In genomic region chr19:38265213-38265861, GRCh38 we compare ENCODE assay signal across 8 cellular contexts. TPM values are rescaled to one million over a fixed set of nuclear protein-coding genes. Genes with fewer than 3 reads are reported as not detected.
A peak's percentile ranks its signal among the peaks of the same experiment; 100 is the strongest.
DNase-seq lines count a peak whose midpoint lies in the region; ATAC-seq, FAIRE-seq and TF ChIP-seq lines count a peak whose summit lies in the region.

No MANE protein-coding gene starts in this region.

- H3K36me3 Mint-ChIP-seq in astrocyte (ENCODE audit: low read depth, unreplicated experiment): peaks cover 4% of the 10 kb centered on the region

- no peaks in the 10 kb centered on the region for H3K27me3 ChIP-seq in astrocyte (ENCODE audit: insufficient read depth, low read length)
- H3K27me3 ChIP-seq in testis: no peaks in the 10 kb centered on the region

- WGBS in testis, 2 donors: 30 to 38% methylated on average over 14 of the region's 14 CpGs

- H3K79me2 ChIP-seq in astrocyte (ENCODE audit: insufficient read depth, low read length): no peaks in the 10 kb centered on the region

- no peaks in the 10 kb centered on the region for H3K9me3 ChIP-seq in astrocyte (ENCODE audit: insufficient read depth, low read depth, low read length)
- H3K9me3 ChIP-seq in testis: no peaks in the 10 kb centered on the region

- peak overlapping the region; percentile 91 for H3K4me2 ChIP-seq in astrocyte (ENCODE audit: low read length)

- no peak for FAIRE-seq in astrocyte (lab: Jason Lieb, UNC)

- ATAC-seq in left colon (peak; percentile 36), HG03442 (IDR thresholded peaks at IDR 0.05; ENCODE audit: unreplicated experiment) (no peak)

- H3K4me3 Mint-ChIP-seq in astrocyte (ENCODE audit: unreplicated experiment): peak overlapping the region; percentile 94

- DNase-seq in stimulated activated CD4-positive, alpha-beta T cell treated with anti-CD3 and anti-CD28 coated beads, Interleukin-15, amount 100 ng/mL, for 24 hours: peak; percentile 14
- DNase-seq in stimulated activated CD4-positive, alpha-beta T cell treated with anti-CD3 and anti-CD28 coated beads, Interleukin-4, amount 100 ng/mL, for 4 hours: no peak
- DNase-seq in astrocyte (ENCODE audit: low read depth): no peak
- peak; percentile 60 to 63 for DNase-seq in left colon
- peak; percentile 54 for DNase-seq in testis
- no peak for DNase-seq in ureter (ENCODE audit: low spot score)
- no peak for DNase-seq in NCI-H128 (lab: John Stamatoyannopoulos, UW; ENCODE audit: unreplicated experiment)

- peak overlapping the region; percentile 84 for H3K27ac Mint-ChIP-seq in astrocyte (ENCODE audit: unreplicated experiment)

- no peaks in the 10 kb centered on the region for H3K36me3 ChIP-seq in astrocyte (ENCODE audit: insufficient read depth, low read length)
- H3K36me3 ChIP-seq in testis (ENCODE audit: low read depth, missing control alignments): no peaks in the 10 kb centered on the region

- peaks cover 29% of the 10 kb centered on the region for H3K4me1 ChIP-seq in astrocyte (ENCODE audit: insufficient read depth, low read length)
- peaks cover 21% of the 10 kb centered on the region for H3K4me1 ChIP-seq in testis

- intact Hi-C loops in left colon (cut with DNase I, micrococcal nuclease): no loop called here
- intact Hi-C loops in testis (cut with DNase I; ENCODE audit: low total_unique reads): no loop called here

- H3K4me1 Mint-ChIP-seq in astrocyte (ENCODE audit: low read depth, unreplicated experiment): peaks cover 44% of the 10 kb centered on the region

- H3K9me3 Mint-ChIP-seq in astrocyte (ENCODE audit: unreplicated experiment): no peaks in the 10 kb centered on the region

- no peaks in the 10 kb centered on the region for H4K20me1 ChIP-seq in astrocyte (ENCODE audit: insufficient read depth, low read length)

- no peak overlapping the region for H3K9ac ChIP-seq in astrocyte (ENCODE audit: low read length)

- H2AFZ ChIP-seq in astrocyte (ENCODE audit: low read depth, low read length): no peak overlapping the region

- H3K4me3 ChIP-seq in astrocyte (ENCODE audit: insufficient read depth, low read depth, low read length) (no peak overlapping the region), testis (peak overlapping the region; percentile 61 to 72)

- H3K27me3 Mint-ChIP-seq in astrocyte (ENCODE audit: low read depth, unreplicated experiment): no peaks in the 10 kb centered on the region

- TF ChIP-seq CTCF in astrocyte (IDR thresholded peaks at IDR 0.05; ENCODE audit: insufficient read depth, low read depth, low read length) (no peak), testis (IDR thresholded peaks at IDR 0.05) (no peak)

- no peak overlapping the region for H3K27ac ChIP-seq in astrocyte (ENCODE audit: low read depth, low read length)
- peak overlapping the region; percentile 74 to 89 for H3K27ac ChIP-seq in testis

- TF ChIP-seq POLR2A in testis (IDR thresholded peaks at IDR 0.05): no peak

RNA-seq across cellular contexts. Expression of gene SPINT2, which starts 1.0 kb away (rescaled TPM):
- total RNA-seq in astrocyte: 119 and 171 TPM in 2 replicates
- total RNA-seq in left colon: 100 to 1,000 TPM; 852 to 964 TPM
- total RNA-seq in testis: 100 to 1,000 TPM; 372 to 389 TPM
- polyA plus RNA-seq in testis (ENCODE audit: insufficient read depth, low read depth, low replicate concordance): 480 TPM
- total RNA-seq in ureter: 286 TPM

RNA-seq across cellular contexts. Expression of gene PPP1R14A, which starts 9.2 kb away (rescaled TPM):
- total RNA-seq in astrocyte (13.4 and 18.0 TPM in 2 replicates), left colon (10 to 100 TPM in 1 of 2 donors, 1 to 10 TPM in 1; 7.1 to 38.3 TPM), testis (100 to 1,000 TPM; 187 to 268 TPM), ureter (98.6 TPM)
- 97.1 TPM for polyA plus RNA-seq in testis (ENCODE audit: insufficient read depth, low read depth, low replicate concordance)

RNA-seq across cellular contexts. Expression of gene C19orf33, which starts 38.7 kb away (rescaled TPM):
- total RNA-seq in astrocyte (4.9 and 5.8 TPM in 2 replicates), left colon (100 to 1,000 TPM; 276 to 333 TPM), testis (1 to 10 TPM; 1.1 to 1.7 TPM), ureter (129 TPM)
- 7.9 TPM for polyA plus RNA-seq in testis (ENCODE audit: insufficient read depth, low read depth, low replicate concordance)

RNA-seq across cellular contexts. Expression of gene DPF1, which starts 41.3 kb away (rescaled TPM):
- total RNA-seq in astrocyte (4.0 and 4.5 TPM in 2 replicates), left colon (not detected), testis (1 to 10 TPM; 4.7 to 6.4 TPM), ureter (not detected)
- 3.6 TPM for polyA plus RNA-seq in testis (ENCODE audit: insufficient read depth, low read depth, low replicate concordance)

RNA-seq across cellular contexts. Expression of gene YIF1B, which starts 50.4 kb away (rescaled TPM):
- total RNA-seq in astrocyte (81.3 and 85.7 TPM in 2 replicates), left colon (10 to 100 TPM; 24.1 to 27.6 TPM), testis (10 to 100 TPM; 63.5 to 63.7 TPM), ureter (25.1 TPM)
- 52.1 TPM for polyA plus RNA-seq in testis (ENCODE audit: insufficient read depth, low read depth, low replicate concordance)

Comparison
In these comparisons a context has a peak if more than half of its experiments do, and no peak if none do; other contexts are left out.
1. DNase-seq: peak in stimulated activated CD4-positive, alpha-beta T cell treated with anti-CD3 and anti-CD28 coated beads, Interleukin-15, amount 100 ng/mL, for 24 hours (single experiment), left colon (2 of 2) and testis (single experiment); none in stimulated activated CD4-positive, alpha-beta T cell treated with anti-CD3 and anti-CD28 coated beads, Interleukin-4, amount 100 ng/mL, for 4 hours (0 of 2), astrocyte (single experiment), ureter (single experiment) and NCI-H128 (single experiment).
2. RNA of gene C19orf33, which starts 38.7 kb away (total RNA-seq): 276 to 333 TPM in left colon and 129 TPM in ureter (single experiment); 4.9 to 5.8 TPM in astrocyte and 1.1 to 1.7 TPM in testis; every median in the first group is over 10 times any median in the second.